Comparison of ENCODE assay signal across 7 cellular contexts in genomic region chr19:11420894-11421606, GRCh38. TPM values are rescaled to one million over a fixed set of nuclear protein-coding genes. Genes with fewer than 3 reads are reported as not detected.
DNase-seq lines count a peak whose midpoint lies in the region; ATAC-seq, FAIRE-seq and TF ChIP-seq lines count a peak whose summit lies in the region.
"Had no signal": no experiment of that assay in that cellular context is flagged by ENCODE, and none has a peak within 500 bp of the region (broad histone marks: within the 10 kb centered on the region; RNA-seq: fewer than 3 reads in every experiment).

No MANE protein-coding gene starts in this region.

- DNase-seq in AG10803 (ENCODE audit: low read depth) (no peak), SK-N-MC (ENCODE audit: low read depth, low spot score) (no peak), HepG2 (ENCODE audit: low spot score) (no peak), HK-2 (ENCODE audit: unreplicated experiment) (no peak)

- no peak for TF ChIP-seq EP300 in HepG2 (IDR thresholded peaks at IDR 0.05; ENCODE audit: low read depth in 2 of 2, low read length in 2 of 2)
- TF ChIP-seq EP300 in HepG2 (CRISPR knock-in tag; IDR thresholded peaks at IDR 0.05; ENCODE audit: borderline replicate concordance), result no peak

- no peaks in the 10 kb centered on the region for H3K36me3 ChIP-seq in SK-N-MC (ENCODE audit: insufficient read depth, low read length)
- H3K36me3 ChIP-seq in HepG2 (replicated peaks in 1 of 2; ENCODE audit: control insufficient read depth in 1 of 2, insufficient read depth in 2 of 2, low read length in 2 of 2), result no peaks in the 10 kb centered on the region

- CTCF ChIA-PET in HepG2 (lab: Yijun Ruan, JAX; ENCODE audit: low intra/inter-chr PET ratio, low total read pairs), result no interaction called here

- H3K79me2 ChIP-seq in HepG2 (ENCODE audit: insufficient read depth, low read length), result no peaks in the 10 kb centered on the region

- H3K27ac ChIP-seq in SK-N-MC (no peak overlapping the region), HepG2 (ENCODE audit: extremely low read length, insufficient read depth, low read length) (no peak overlapping the region)

- H3K4me2 ChIP-seq in HepG2 (ENCODE audit: low read depth, low read length), result peak overlapping the region; percentile 79

- 25% methylated on average over 28 of the region's 28 CpGs for WGBS in HepG2 (ENCODE audit: low lambda C conversion rate)

- H3K27me3 ChIP-seq in HepG2 (ENCODE audit: control insufficient read depth in 1 of 2, insufficient read depth in 2 of 2, low read length in 2 of 2), result peaks cover 3 to 35% of the 10 kb centered on the region in 2 experiments; a peak in 4 of 5 replicates

- POLR2A ChIA-PET in HepG2 (lab: Yijun Ruan, JAX), result interaction anchor here (0.8 to 3.1 kb wide), 5 partner anchors 14 to 46 kb away, joined by 4 to 15 read pairs (median 6); partner anchors contain the start of genes EPOR, ODAD3, PRKCSH and SWSAP1

- no peak for TF ChIP-seq RAD21 in HepG2 (CRISPR knock-in tag; IDR thresholded peaks at IDR 0.05)

- no peak for TF ChIP-seq POLR2A in HepG2 (IDR thresholded peaks at IDR 0.05; ENCODE audit: insufficient read depth in 1 of 2, low read depth in 2 of 2, low read length in 2 of 2)

- H3K9me3 ChIP-seq in SK-N-MC (ENCODE audit: low read depth, low read length) (no peaks in the 10 kb centered on the region), HepG2 (ENCODE audit: low read length) (no peaks in the 10 kb centered on the region)

- intact Hi-C loops in HepG2 (cut with micrococcal nuclease; ENCODE audit: unreplicated experiment), result loop anchor here (5.0 kb wide), 1 partner anchor 39 kb away; the partner anchor contains the start of gene EPOR

- H3K4me3 ChIP-seq in AG10803 (ENCODE audit: low read length), result 0 out of 2 replicates have a peak overlapping the region, but pooled peaks have one; percentile 12
- peak overlapping the region; percentile 5; the same call in 1 of the 2 replicates for H3K4me3 ChIP-seq in SK-N-MC
- peak overlapping the region; percentile 36 to 69 (median 45) for H3K4me3 ChIP-seq in HepG2 (replicated peaks in 1 of 3; ENCODE audit: insufficient read depth in 1 of 3, low read depth in 2 of 3, low read length in 3 of 3)

- in situ Hi-C loops in HepG2 (cut with HindIII; ENCODE audit: extremely low pct_ligation_motif_present, low pct_unique_long_range_greater_than_20kb), result loop anchor here (5.0 kb wide), 1 partner anchor 39 kb away; the partner anchor contains the start of gene EPOR

- H3K9ac ChIP-seq in SK-N-MC (ENCODE audit: insufficient read length) (no peak overlapping the region), HepG2 (ENCODE audit: insufficient read depth, low read depth, low read length) (no peak overlapping the region)

- ATAC-seq in HepG2, result no peak
- ATAC-seq in HG03025 (IDR thresholded peaks at IDR 0.05; ENCODE audit: low FRiP score, unreplicated experiment), result no peak
- no peak for ATAC-seq in HG02588 (IDR thresholded peaks at IDR 0.05; ENCODE audit: unreplicated experiment)

- TF ChIP-seq CTCF in AG10803 (conservative IDR thresholded peaks at IDR 0.05; ENCODE audit: low read length) (no peak), HepG2 (CRISPR knock-in tag; IDR thresholded peaks at IDR 0.05) (no peak)

- BruUV-seq in HepG2 (replicated peaks; lab: Mats Ljungman, UMichigan), result no TSS peak

- no peaks in the 10 kb centered on the region for H4K20me1 ChIP-seq in HepG2 (ENCODE audit: insufficient read depth, low read length)

- H3K4me1 ChIP-seq in HepG2 (ENCODE audit: insufficient read depth, low read length), result peaks cover 51% of the 10 kb centered on the region

- no peak overlapping the region for H2AFZ ChIP-seq in HepG2 (ENCODE audit: low read length)

- FAIRE-seq in HepG2 (lab: Jason Lieb, UNC), result no peak

RNA-seq across cellular contexts. Expression of gene RGL3, which starts 1.9 kb away (rescaled TPM):
- total RNA-seq in HepG2 (2016; rRNA removed; fragmentation: Illumina TruSeq; extraction: Trizol), result 1.2 and 4.2 TPM in 2 replicates
- 2.5 and 4.2 TPM in 2 replicates for total RNA-seq in HepG2 (2016; cell fraction: cytosol; rRNA removed; fragmentation: Illumina TruSeq; extraction: Trizol; ENCODE audit: low read depth)
- 0.24 and 4.3 TPM in 2 replicates for total RNA-seq in HepG2 (2016; cell fraction: insoluble cytoplasmic fraction; rRNA removed; fragmentation: Illumina TruSeq; extraction: Trizol)
- 0.80 and 2.7 TPM in 2 replicates for total RNA-seq in HepG2 (2016; cell fraction: membrane; rRNA removed; fragmentation: Illumina TruSeq; extraction: Trizol)
- total RNA-seq in HepG2 (2016; cell fraction: nucleus; rRNA removed; fragmentation: Illumina TruSeq; extraction: Trizol), result 5.7 and 8.1 TPM in 2 replicates
- 7.6 and 8.4 TPM in 2 replicates for polyA plus RNA-seq in HepG2 (2011; rRNA removed)
- polyA plus RNA-seq in HepG2 (2011; cell fraction: cytosol; rRNA removed), result 0.79 and 1.9 TPM in 2 replicates
- polyA plus RNA-seq in HepG2 (2011; cell fraction: nucleus; rRNA removed), result 95.2 and 108 TPM in 2 replicates
- 9.4 TPM in 2 replicates for polyA plus RNA-seq in HepG2 (2012)
- 0.75 and 0.92 TPM in 2 replicates for polyA plus RNA-seq in HepG2 (2016; cell fraction: cytosol; fragmentation: Illumina TruSeq; extraction: Trizol; ENCODE audit: low read depth)
- 1.5 and 2.8 TPM in 2 replicates for polyA plus RNA-seq in HepG2 (2016; cell fraction: insoluble cytoplasmic fraction; fragmentation: Illumina TruSeq; extraction: Trizol; ENCODE audit: low read depth)
- 0.85 and 1.4 TPM in 2 replicates for polyA plus RNA-seq in HepG2 (2016; cell fraction: membrane; fragmentation: Illumina TruSeq; extraction: Trizol; ENCODE audit: low read depth)
- polyA plus RNA-seq in HepG2 (2016; cell fraction: nucleus; fragmentation: Illumina TruSeq; extraction: Trizol; ENCODE audit: insufficient read depth, low read depth), result 38.5 and 40.9 TPM in 2 replicates
- 7.1 and 16.7 TPM in 2 replicates for polyA minus RNA-seq in HepG2 (2011; rRNA and poly(A)+ RNA removed; ENCODE audit: low replicate concordance)
- 3.9 and 4.1 TPM in 2 replicates for polyA minus RNA-seq in HepG2 (2011; cell fraction: cytosol; rRNA and poly(A)+ RNA removed)
- 14.0 and 15.7 TPM in 2 replicates for polyA minus RNA-seq in HepG2 (2011; cell fraction: nucleus; rRNA and poly(A)+ RNA removed)
- total RNA-seq: glomerular endothelial cell had no signal

RNA-seq across cellular contexts. Expression of gene ODAD3, which starts 13.9 kb away (rescaled TPM):
- 0.04 TPM in 1 of 2 replicates, not detected in the other for total RNA-seq in HepG2 (2016; rRNA removed; fragmentation: Illumina TruSeq; extraction: Trizol)
- not detected in 2 replicates for total RNA-seq in HepG2 (2016; cell fraction: cytosol; rRNA removed; fragmentation: Illumina TruSeq; extraction: Trizol; ENCODE audit: low read depth)
- total RNA-seq in HepG2 (2016; cell fraction: insoluble cytoplasmic fraction; rRNA removed; fragmentation: Illumina TruSeq; extraction: Trizol), result 0.19 TPM in 1 of 2 replicates, not detected in the other
- total RNA-seq in HepG2 (2016; cell fraction: membrane; rRNA removed; fragmentation: Illumina TruSeq; extraction: Trizol), result 0.38 TPM in 1 of 2 replicates, not detected in the other
- total RNA-seq in HepG2 (2016; cell fraction: nucleus; rRNA removed; fragmentation: Illumina TruSeq; extraction: Trizol), result 0.19 and 0.34 TPM in 2 replicates
- polyA plus RNA-seq in HepG2 (2011; rRNA removed), result 0.08 and 0.35 TPM in 2 replicates
- 0.23 and 0.26 TPM in 2 replicates for polyA plus RNA-seq in HepG2 (2011; cell fraction: cytosol; rRNA removed)
- polyA plus RNA-seq in HepG2 (2011; cell fraction: nucleus; rRNA removed), result 0.29 and 0.42 TPM in 2 replicates
- 0.08 and 0.13 TPM in 2 replicates for polyA plus RNA-seq in HepG2 (2012)
- not detected in 2 replicates for polyA plus RNA-seq in HepG2 (2016; cell fraction: cytosol; fragmentation: Illumina TruSeq; extraction: Trizol; ENCODE audit: low read depth)
- polyA plus RNA-seq in HepG2 (2016; cell fraction: insoluble cytoplasmic fraction; fragmentation: Illumina TruSeq; extraction: Trizol; ENCODE audit: low read depth), result 0.20 TPM in 1 of 2 replicates, not detected in the other
- not detected in 2 replicates for polyA plus RNA-seq in HepG2 (2016; cell fraction: membrane; fragmentation: Illumina TruSeq; extraction: Trizol; ENCODE audit: low read depth)
- polyA plus RNA-seq in HepG2 (2016; cell fraction: nucleus; fragmentation: Illumina TruSeq; extraction: Trizol; ENCODE audit: insufficient read depth, low read depth), result 0.32 and 1.2 TPM in 2 replicates
- polyA minus RNA-seq in HepG2 (2011; rRNA and poly(A)+ RNA removed; ENCODE audit: low replicate concordance), result 1.6 TPM in 1 of 2 replicates, not detected in the other
- polyA minus RNA-seq in HepG2 (2011; cell fraction: cytosol; rRNA and poly(A)+ RNA removed), result not detected in 2 replicates
- 0.25 TPM in 1 of 2 replicates, not detected in the other for polyA minus RNA-seq in HepG2 (2011; cell fraction: nucleus; rRNA and poly(A)+ RNA removed)

RNA-seq across cellular contexts. Expression of gene PRKCSH, which starts 14.4 kb away (rescaled TPM):
- 44.2 and 125 TPM in 2 replicates for total RNA-seq in HepG2 (2016; rRNA removed; fragmentation: Illumina TruSeq; extraction: Trizol)
- 48.9 and 50.4 TPM in 2 replicates for total RNA-seq in HepG2 (2016; cell fraction: cytosol; rRNA removed; fragmentation: Illumina TruSeq; extraction: Trizol; ENCODE audit: low read depth)
- 34.7 and 135 TPM in 2 replicates for total RNA-seq in HepG2 (2016; cell fraction: insoluble cytoplasmic fraction; rRNA removed; fragmentation: Illumina TruSeq; extraction: Trizol)
- 48.6 and 53.5 TPM in 2 replicates for total RNA-seq in HepG2 (2016; cell fraction: membrane; rRNA removed; fragmentation: Illumina TruSeq; extraction: Trizol)
- 112 and 115 TPM in 2 replicates for total RNA-seq in HepG2 (2016; cell fraction: nucleus; rRNA removed; fragmentation: Illumina TruSeq; extraction: Trizol)
- 85.1 and 111 TPM in 2 replicates for polyA plus RNA-seq in HepG2 (2011; rRNA removed)
- 50.0 and 58.7 TPM in 2 replicates for polyA plus RNA-seq in HepG2 (2011; cell fraction: cytosol; rRNA removed)
- 284 and 361 TPM in 2 replicates for polyA plus RNA-seq in HepG2 (2011; cell fraction: nucleus; rRNA removed)
- polyA plus RNA-seq in HepG2 (2012), result 138 and 245 TPM in 2 replicates
- polyA plus RNA-seq in HepG2 (2016; cell fraction: cytosol; fragmentation: Illumina TruSeq; extraction: Trizol; ENCODE audit: low read depth), result 34.6 and 43.1 TPM in 2 replicates
- 46.2 and 78.4 TPM in 2 replicates for polyA plus RNA-seq in HepG2 (2016; cell fraction: insoluble cytoplasmic fraction; fragmentation: Illumina TruSeq; extraction: Trizol; ENCODE audit: low read depth)
- polyA plus RNA-seq in HepG2 (2016; cell fraction: membrane; fragmentation: Illumina TruSeq; extraction: Trizol; ENCODE audit: low read depth), result 62.2 and 79.4 TPM in 2 replicates
- polyA plus RNA-seq in HepG2 (2016; cell fraction: nucleus; fragmentation: Illumina TruSeq; extraction: Trizol; ENCODE audit: insufficient read depth, low read depth), result 408 and 430 TPM in 2 replicates
- polyA minus RNA-seq in HepG2 (2011; rRNA and poly(A)+ RNA removed; ENCODE audit: low replicate concordance), result 138 and 163 TPM in 2 replicates
- 104 and 130 TPM in 2 replicates for polyA minus RNA-seq in HepG2 (2011; cell fraction: cytosol; rRNA and poly(A)+ RNA removed)
- polyA minus RNA-seq in HepG2 (2011; cell fraction: nucleus; rRNA and poly(A)+ RNA removed), result 60.0 and 70.7 TPM in 2 replicates

RNA-seq across cellular contexts. Expression of gene EPOR, which starts 36.9 kb away (rescaled TPM):
- total RNA-seq in HepG2 (2016; rRNA removed; fragmentation: Illumina TruSeq; extraction: Trizol), result 1.2 and 2.9 TPM in 2 replicates
- 0.61 and 0.88 TPM in 2 replicates for total RNA-seq in HepG2 (2016; cell fraction: cytosol; rRNA removed; fragmentation: Illumina TruSeq; extraction: Trizol; ENCODE audit: low read depth)
- 1.4 and 2.9 TPM in 2 replicates for total RNA-seq in HepG2 (2016; cell fraction: insoluble cytoplasmic fraction; rRNA removed; fragmentation: Illumina TruSeq; extraction: Trizol)
- total RNA-seq in HepG2 (2016; cell fraction: membrane; rRNA removed; fragmentation: Illumina TruSeq; extraction: Trizol), result 2.3 and 2.5 TPM in 2 replicates
- 2.5 and 3.1 TPM in 2 replicates for total RNA-seq in HepG2 (2016; cell fraction: nucleus; rRNA removed; fragmentation: Illumina TruSeq; extraction: Trizol)
- 5.3 and 7.0 TPM in 2 replicates for polyA plus RNA-seq in HepG2 (2011; rRNA removed)
- polyA plus RNA-seq in HepG2 (2011; cell fraction: cytosol; rRNA removed), result 3.4 and 5.3 TPM in 2 replicates
- polyA plus RNA-seq in HepG2 (2011; cell fraction: nucleus; rRNA removed), result 46.2 and 52.8 TPM in 2 replicates
- polyA plus RNA-seq in HepG2 (2012), result 3.2 and 4.2 TPM in 2 replicates
- polyA plus RNA-seq in HepG2 (2016; cell fraction: cytosol; fragmentation: Illumina TruSeq; extraction: Trizol; ENCODE audit: low read depth), result 1.4 and 1.7 TPM in 2 replicates
- 2.0 and 2.2 TPM in 2 replicates for polyA plus RNA-seq in HepG2 (2016; cell fraction: insoluble cytoplasmic fraction; fragmentation: Illumina TruSeq; extraction: Trizol; ENCODE audit: low read depth)
- 2.5 and 3.1 TPM in 2 replicates for polyA plus RNA-seq in HepG2 (2016; cell fraction: membrane; fragmentation: Illumina TruSeq; extraction: Trizol; ENCODE audit: low read depth)
- 8.5 and 9.5 TPM in 2 replicates for polyA plus RNA-seq in HepG2 (2016; cell fraction: nucleus; fragmentation: Illumina TruSeq; extraction: Trizol; ENCODE audit: insufficient read depth, low read depth)
- polyA minus RNA-seq in HepG2 (2011; rRNA and poly(A)+ RNA removed; ENCODE audit: low replicate concordance), result 5.8 and 9.7 TPM in 2 replicates
- 1.8 and 3.3 TPM in 2 replicates for polyA minus RNA-seq in HepG2 (2011; cell fraction: cytosol; rRNA and poly(A)+ RNA removed)
- 2.6 and 2.7 TPM in 2 replicates for polyA minus RNA-seq in HepG2 (2011; cell fraction: nucleus; rRNA and poly(A)+ RNA removed)

RNA-seq across cellular contexts. Expression of gene SWSAP1, which starts 46.6 kb away (rescaled TPM):
- 3.1 and 3.3 TPM in 2 replicates for total RNA-seq in HepG2 (2016; rRNA removed; fragmentation: Illumina TruSeq; extraction: Trizol)
- total RNA-seq in HepG2 (2016; cell fraction: cytosol; rRNA removed; fragmentation: Illumina TruSeq; extraction: Trizol; ENCODE audit: low read depth), result 0.81 and 1.5 TPM in 2 replicates
- total RNA-seq in HepG2 (2016; cell fraction: insoluble cytoplasmic fraction; rRNA removed; fragmentation: Illumina TruSeq; extraction: Trizol), result 3.1 and 3.4 TPM in 2 replicates
- 1.9 and 2.2 TPM in 2 replicates for total RNA-seq in HepG2 (2016; cell fraction: membrane; rRNA removed; fragmentation: Illumina TruSeq; extraction: Trizol)
- total RNA-seq in HepG2 (2016; cell fraction: nucleus; rRNA removed; fragmentation: Illumina TruSeq; extraction: Trizol), result 1.3 and 2.3 TPM in 2 replicates
- polyA plus RNA-seq in HepG2 (2011; rRNA removed), result 2.7 and 3.9 TPM in 2 replicates
- 2.3 and 3.3 TPM in 2 replicates for polyA plus RNA-seq in HepG2 (2011; cell fraction: cytosol; rRNA removed)
- polyA plus RNA-seq in HepG2 (2011; cell fraction: nucleus; rRNA removed), result 4.9 and 5.4 TPM in 2 replicates
- 1.5 and 1.6 TPM in 2 replicates for polyA plus RNA-seq in HepG2 (2012)
- polyA plus RNA-seq in HepG2 (2016; cell fraction: cytosol; fragmentation: Illumina TruSeq; extraction: Trizol; ENCODE audit: low read depth), result 0.61 and 0.65 TPM in 2 replicates
- 3.9 and 4.4 TPM in 2 replicates for polyA plus RNA-seq in HepG2 (2016; cell fraction: insoluble cytoplasmic fraction; fragmentation: Illumina TruSeq; extraction: Trizol; ENCODE audit: low read depth)
- 1.2 and 1.6 TPM in 2 replicates for polyA plus RNA-seq in HepG2 (2016; cell fraction: membrane; fragmentation: Illumina TruSeq; extraction: Trizol; ENCODE audit: low read depth)
- 2.9 and 3.2 TPM in 2 replicates for polyA plus RNA-seq in HepG2 (2016; cell fraction: nucleus; fragmentation: Illumina TruSeq; extraction: Trizol; ENCODE audit: insufficient read depth, low read depth)
- polyA minus RNA-seq in HepG2 (2011; rRNA and poly(A)+ RNA removed; ENCODE audit: low replicate concordance), result 1.3 and 2.7 TPM in 2 replicates
- polyA minus RNA-seq in HepG2 (2011; cell fraction: cytosol; rRNA and poly(A)+ RNA removed), result 0.79 and 0.97 TPM in 2 replicates
- polyA minus RNA-seq in HepG2 (2011; cell fraction: nucleus; rRNA and poly(A)+ RNA removed), result 1.8 and 2.7 TPM in 2 replicates
